In the genomic region with DNA sequence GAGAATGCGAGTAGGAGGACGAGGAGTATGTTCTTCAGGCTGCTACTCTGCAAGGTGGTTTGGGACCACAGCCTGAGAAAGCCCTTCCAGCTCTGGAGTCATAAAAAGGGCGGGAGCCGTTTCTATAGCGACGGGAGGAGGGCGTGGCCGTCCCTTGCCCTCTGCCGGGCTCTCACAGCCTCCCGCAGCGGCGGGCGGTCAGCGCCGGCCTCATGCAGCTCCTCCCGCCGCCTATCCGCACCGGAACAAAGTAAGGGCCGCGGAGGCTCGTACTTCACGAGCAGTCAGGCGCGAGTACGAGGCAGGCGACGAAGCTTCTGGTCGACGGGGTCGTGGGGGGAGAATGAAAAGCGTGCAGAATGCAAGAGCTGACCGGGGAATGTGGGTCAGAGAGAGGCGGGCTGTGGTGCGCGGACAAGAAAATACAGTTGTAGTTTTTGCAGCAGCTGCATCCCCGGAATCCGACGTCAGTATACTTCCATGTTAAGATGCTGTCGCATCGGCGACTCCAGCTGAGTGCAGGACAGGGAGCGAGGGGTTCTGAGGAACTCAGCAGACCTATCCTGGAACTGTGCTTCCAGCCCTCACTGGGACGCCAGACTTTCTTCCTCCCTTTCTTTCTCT, we compare ENCODE assay signal across 1 cellular context.
TF ChIP-seq lines count a peak whose summit lies in the region.

A gene with protein sequence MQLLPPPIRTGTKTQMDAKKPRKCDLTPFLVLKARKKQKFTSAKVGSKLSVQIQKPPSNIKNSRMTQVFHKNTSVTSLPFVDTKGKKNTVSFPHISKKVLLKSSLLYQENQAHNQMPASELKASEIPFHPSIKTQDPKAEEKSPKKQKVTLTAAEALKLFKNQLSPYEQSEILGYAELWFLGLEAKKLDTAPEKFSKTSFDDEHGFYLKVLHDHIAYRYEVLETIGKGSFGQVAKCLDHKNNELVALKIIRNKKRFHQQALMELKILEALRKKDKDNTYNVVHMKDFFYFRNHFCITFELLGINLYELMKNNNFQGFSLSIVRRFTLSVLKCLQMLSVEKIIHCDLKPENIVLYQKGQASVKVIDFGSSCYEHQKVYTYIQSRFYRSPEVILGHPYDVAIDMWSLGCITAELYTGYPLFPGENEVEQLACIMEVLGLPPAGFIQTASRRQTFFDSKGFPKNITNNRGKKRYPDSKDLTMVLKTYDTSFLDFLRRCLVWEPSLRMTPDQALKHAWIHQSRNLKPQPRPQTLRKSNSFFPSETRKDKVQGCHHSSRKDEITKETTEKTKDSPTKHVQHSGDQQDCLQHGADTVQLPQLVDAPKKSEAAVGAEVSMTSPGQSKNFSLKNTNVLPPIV (plus strand): TSS at position 175 of the 624 bp plus-strand sequence. CDS start 38 bp downstream, at position 213.

TF ChIP-seq in IMR-90, 13 proteins besides CTCF, POLR2A, EP300 and RAD21:
- no peak for TF ChIP-seq MAFK (IDR thresholded peaks at IDR 0.05; ENCODE audit: low read depth, low read length)
- TF ChIP-seq CEBPB (IDR thresholded peaks at IDR 0.05; ENCODE audit: low read depth, low read length), result no peak
- no peak for TF ChIP-seq USF2 (IDR thresholded peaks at IDR 0.05; ENCODE audit: low read depth, low read length)
- no peak for TF ChIP-seq RFX5 (IDR thresholded peaks at IDR 0.05; ENCODE audit: low read depth, low read length)
- no peak for TF ChIP-seq FOS (IDR thresholded peaks at IDR 0.05; ENCODE audit: low read depth, low read length)
- TF ChIP-seq RCOR1 (IDR thresholded peaks at IDR 0.05; ENCODE audit: insufficient replicate concordance, low read length), result no peak
- no peak for TF ChIP-seq CHD1 (IDR thresholded peaks at IDR 0.05; ENCODE audit: low read depth, low read length)
- no peak for TF ChIP-seq BHLHE40 (IDR thresholded peaks at IDR 0.05; ENCODE audit: low read depth, low read length)
- no peak for TF ChIP-seq ELK1 (IDR thresholded peaks at IDR 0.05; ENCODE audit: borderline replicate concordance, low read depth, low read length)
- no peak for TF ChIP-seq MXI1 (IDR thresholded peaks at IDR 0.05; ENCODE audit: borderline replicate concordance, low read depth, low read length)
- no peak for TF ChIP-seq NFE2L2 (IDR thresholded peaks at IDR 0.05; ENCODE audit: low read depth, low read length)
- TF ChIP-seq MAZ (IDR thresholded peaks at IDR 0.05; ENCODE audit: borderline replicate concordance, low read depth, low read length), result no peak; the same call in 1 of the 2 replicates
